In the genomic region with DNA sequence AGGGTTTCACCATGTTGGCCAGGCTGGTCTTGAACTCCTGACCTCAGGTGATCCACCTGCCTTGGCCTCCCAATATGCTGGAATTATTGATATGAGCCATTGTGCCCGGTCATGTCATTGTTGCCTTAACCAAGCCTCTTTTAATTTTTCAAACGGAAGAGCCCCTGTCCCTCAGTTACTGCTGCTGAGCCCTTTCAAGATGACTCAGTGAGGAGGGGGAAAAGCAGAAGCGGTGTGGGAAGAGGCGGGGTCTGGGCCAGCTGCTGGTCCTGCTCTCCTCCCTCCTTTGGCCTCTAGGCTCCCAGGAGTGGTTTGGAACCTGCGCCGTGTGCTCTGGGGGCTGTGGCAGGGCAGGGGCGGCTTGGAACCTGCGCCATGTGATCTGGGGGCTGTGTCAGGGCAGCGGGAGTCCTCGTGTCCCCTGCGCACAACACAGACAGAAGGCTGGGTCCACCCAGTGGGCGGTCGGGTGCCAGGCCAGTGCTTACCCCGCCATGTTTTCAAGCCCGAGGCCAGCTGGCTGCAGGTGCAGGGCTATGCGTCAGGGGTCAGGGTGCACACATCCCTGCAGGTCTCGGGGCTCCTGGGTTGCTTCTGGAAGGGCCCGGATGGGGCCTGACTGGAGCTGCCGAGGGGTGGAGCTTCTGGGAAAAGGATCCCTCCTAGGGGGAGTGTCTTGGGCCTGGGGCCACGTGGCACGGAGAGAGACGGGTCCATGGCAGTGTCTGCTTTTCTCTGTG, we compare ENCODE assay signal across 8 cellular contexts. TPM values are rescaled to one million over a fixed set of nuclear protein-coding genes. Genes with fewer than 3 reads are reported as not detected.
DNase-seq lines count a peak whose midpoint lies in the region; ATAC-seq and TF ChIP-seq lines count a peak whose summit lies in the region.
"Not testable (repeated sequence)": the region's sequence is repeated elsewhere in the genome, so short reads cannot be mapped to it uniquely, and the experiment has no call there.

A gene with protein sequence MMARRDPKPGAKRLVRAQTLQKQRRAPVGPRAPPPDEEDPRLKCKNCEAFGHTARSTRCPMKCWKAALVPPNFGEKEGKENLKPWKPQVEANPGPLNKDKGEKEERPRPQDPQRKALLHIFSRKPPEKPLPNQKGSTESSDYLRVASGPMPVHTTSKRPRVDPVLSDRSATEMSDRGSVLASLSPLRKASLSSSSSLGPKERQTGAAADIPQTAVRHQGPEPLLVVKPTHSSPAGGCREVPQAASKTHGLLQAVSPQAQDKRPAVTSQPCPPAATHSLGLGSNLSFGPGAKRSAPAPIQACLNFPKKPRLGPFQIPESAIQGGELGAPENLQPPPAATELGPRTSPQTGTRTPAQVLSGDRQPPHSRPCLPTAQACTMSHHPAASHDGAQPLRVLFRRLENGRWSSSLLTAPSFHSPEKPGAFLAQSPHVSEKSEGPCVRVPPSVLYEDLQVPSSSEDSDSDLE (minus strand): TSS at position 627 of the 740 bp plus-strand sequence. CDS start 2,786 bp downstream, outside the sequence.

- H3K4me1 ChIP-seq in CD4-positive, CD25-positive, alpha-beta regulatory T cell (ENCODE audit: control insufficient read depth, insufficient read depth, low read length, poor library complexity, severe bottlenecking), result not testable (repeated sequence)
- peaks cover 23% of the 10 kb centered on the region for H3K4me1 ChIP-seq in body of pancreas
- peaks cover 0 to 12% (median 0%) of the 10 kb centered on the region in 9 donors for H3K4me1 ChIP-seq in heart right ventricle
- peaks cover 0 to 13% (median 3%) of the 10 kb centered on the region in 4 donors for H3K4me1 ChIP-seq in stomach

- H3K27ac ChIP-seq in CD4-positive, CD25-positive, alpha-beta regulatory T cell (ENCODE audit: insufficient read depth, low read length, poor library complexity, severe bottlenecking); heart right ventricle: not testable (repeated sequence)
- H3K27ac ChIP-seq in body of pancreas (peak within 1 kb of the TSS in 2 of 4 donors; percentile 59 to 60), stomach (peak within 1 kb of the TSS in 3 of 5 donors; percentile 5 to 48 (median 20))

- not testable (repeated sequence) for H3K4me3 ChIP-seq in CD4-positive, CD25-positive, alpha-beta regulatory T cell (ENCODE audit: low read depth, low read length); body of pancreas
- H3K4me3 ChIP-seq in H7 (ENCODE audit: insufficient read depth, low read depth, low read length) (peak within 1 kb of the TSS; percentile 32; the same call in 1 of the 2 replicates), heart right ventricle (peak within 1 kb of the TSS in 8 of 10 donors; percentile 5 to 56 (median 36)), stomach (peak within 1 kb of the TSS; percentile 19 to 39 (median 36))

- H3K36me3 ChIP-seq in CD4-positive, CD25-positive, alpha-beta regulatory T cell (ENCODE audit: control insufficient read depth, insufficient read depth, low read length); H7 (replicated peaks; ENCODE audit: control insufficient read depth, insufficient read depth, low read length); body of pancreas (replicated peaks in 1 of 2; ENCODE audit: insufficient read depth in 1 of 2, low read depth in 2 of 2); heart right ventricle; stomach: not testable (repeated sequence)

- not testable (repeated sequence) for H3K27me3 Mint-ChIP-seq in CD4-positive, CD25-positive, alpha-beta regulatory T cell; activated CD4-positive, alpha-beta memory T cell treated with anti-CD3 and anti-CD28 coated beads for 36 hours; natural killer cell (ENCODE audit: low read depth in 2 of 2)

- CTCF ChIA-PET in activated CD4-positive, alpha-beta memory T cell treated with anti-CD3 and anti-CD28 coated beads for 36 hours (lab: Charles Lee), result interaction anchor here (0.6 kb wide), 1 partner anchor 975 kb away, joined by 3 read pairs; no protein-coding TSS in a partner anchor

- 72 to 73% methylated on average over 10 to 22 of the region's 22 CpGs for WGBS in body of pancreas, 2 donors
- WGBS in heart right ventricle, 2 donors, result 39 to 64% methylated on average over 22 of the region's 22 CpGs
- 27 to 55% (median 42%) methylated on average over 14 to 22 of the region's 22 CpGs for WGBS in stomach, 5 donors

- intact Hi-C loops in activated CD4-positive, alpha-beta memory T cell treated with anti-CD3 and anti-CD28 coated beads for 36 hours (cut with micrococcal nuclease); body of pancreas (cut with DNase I); natural killer cell (cut with micrococcal nuclease): not testable (repeated sequence)
- intact Hi-C loops in heart right ventricle (cut with DNase I), result loop anchor here in 1 of 10 donors (10.0 kb wide), 1 partner anchor 112 kb away; no protein-coding TSS in a partner anchor
- intact Hi-C loops in stomach (cut with DNase I; ENCODE audit: low total_unique reads), result loop anchor here (10.0 kb wide), 1 partner anchor 112 kb away; no protein-coding TSS in a partner anchor

- H3K4me3 Mint-ChIP-seq in CD4-positive, CD25-positive, alpha-beta regulatory T cell, result peak within 1 kb of the TSS in 2 of 4 donors; percentile 83 to 84
- peak within 1 kb of the TSS; percentile 38 for H3K4me3 Mint-ChIP-seq in activated CD4-positive, alpha-beta memory T cell treated with anti-CD3 and anti-CD28 coated beads for 36 hours
- H3K4me3 Mint-ChIP-seq in natural killer cell, result peak within 1 kb of the TSS; percentile 75

- peak in 2 of 3 donors; percentile 21 to 32 for DNase-seq in CD4-positive, CD25-positive, alpha-beta regulatory T cell
- DNase-seq in H7 (peak; percentile 29), NOMO-1 treated with DMSO at 0.1 percent for 48 hours (lab: John Stamatoyannopoulos, UW; ENCODE audit: unreplicated experiment) (peak; percentile 57), body of pancreas (peak; percentile 32 to 83 (median 70)), heart right ventricle (peak in 1 of 2 donors; percentile 30)
- peak; percentile 52 for DNase-seq in activated CD4-positive, alpha-beta memory T cell treated with anti-CD3 and anti-CD28 coated beads for 36 hours
- not testable (repeated sequence) for DNase-seq in natural killer cell, stomach

- TF ChIP-seq EP300 in stomach (IDR thresholded peaks at IDR 0.05), result not testable (repeated sequence)

- not testable (repeated sequence) for ATAC-seq in CD4-positive, CD25-positive, alpha-beta regulatory T cell (ENCODE audit: low read depth in 2 of 2); body of pancreas; heart right ventricle; natural killer cell

- not testable (repeated sequence) for H3K9me3 Mint-ChIP-seq in CD4-positive, CD25-positive, alpha-beta regulatory T cell; activated CD4-positive, alpha-beta memory T cell treated with anti-CD3 and anti-CD28 coated beads for 36 hours; natural killer cell

- H3K9me3 ChIP-seq in CD4-positive, CD25-positive, alpha-beta regulatory T cell (ENCODE audit: control insufficient read depth in 2 of 2, low read length in 2 of 2); body of pancreas; heart right ventricle; stomach: not testable (repeated sequence)

- POLR2A ChIA-PET in activated CD4-positive, alpha-beta memory T cell treated with anti-CD3 and anti-CD28 coated beads for 36 hours (lab: Charles Lee), result not testable (repeated sequence)

- H3K36me3 Mint-ChIP-seq in CD4-positive, CD25-positive, alpha-beta regulatory T cell; activated CD4-positive, alpha-beta memory T cell treated with anti-CD3 and anti-CD28 coated beads for 36 hours; natural killer cell: not testable (repeated sequence)

- peak in 1 of 3 donors; percentile 6 for TF ChIP-seq POLR2A in body of pancreas (IDR thresholded peaks at IDR 0.05)
- not testable (repeated sequence) for TF ChIP-seq POLR2A in stomach (IDR thresholded peaks at IDR 0.05)

- H3K27ac Mint-ChIP-seq in CD4-positive, CD25-positive, alpha-beta regulatory T cell, result peak within 1 kb of the TSS in 2 of 3 donors; percentile 79 to 92
- H3K27ac Mint-ChIP-seq in activated CD4-positive, alpha-beta memory T cell treated with anti-CD3 and anti-CD28 coated beads for 36 hours, result peak within 1 kb of the TSS; percentile 8
- H3K27ac Mint-ChIP-seq in natural killer cell, result not testable (repeated sequence)

- H3K4me1 Mint-ChIP-seq in CD4-positive, CD25-positive, alpha-beta regulatory T cell, result peaks cover 0 to 28% (median 4%) of the 10 kb centered on the region in 4 donors
- H3K4me1 Mint-ChIP-seq in activated CD4-positive, alpha-beta memory T cell treated with anti-CD3 and anti-CD28 coated beads for 36 hours (ENCODE audit: low read depth); natural killer cell: not testable (repeated sequence)

- not testable (repeated sequence) for H3K27me3 ChIP-seq in CD4-positive, CD25-positive, alpha-beta regulatory T cell (ENCODE audit: control insufficient read depth, insufficient read depth, low read length); H7 (ENCODE audit: control insufficient read depth, insufficient read depth, low read length); body of pancreas; heart right ventricle; stomach

- TF ChIP-seq CTCF in body of pancreas (IDR thresholded peaks at IDR 0.05); heart right ventricle (IDR thresholded peaks at IDR 0.05); natural killer cell (IDR thresholded peaks at IDR 0.05); stomach (IDR thresholded peaks at IDR 0.05): not testable (repeated sequence)

RNA-seq across cellular contexts. Expression of the gene that starts here (rescaled TPM):
- total RNA-seq in CD4-positive, CD25-positive, alpha-beta regulatory T cell, result 0.67 TPM
- under 1 TPM in 2 of 4 donors, not detected in 2; 0.11 to 0.24 TPM for polyA plus RNA-seq in CD4-positive, CD25-positive, alpha-beta regulatory T cell
- 2.6 and 4.6 TPM in 2 replicates for total RNA-seq in H7 (2014; rRNA removed; shearing (Covaris generic))
- under 1 TPM; 0.41 to 0.43 TPM for total RNA-seq in activated CD4-positive, alpha-beta memory T cell treated with anti-CD3 and anti-CD28 coated beads for 36 hours
- total RNA-seq in body of pancreas, result under 1 TPM in 1 of 2 donors, not detected in 1; 0.26 TPM
- under 1 TPM in 6 of 10 donors, not detected in 4; 0.10 to 0.44 (median 0.21) TPM for total RNA-seq in heart right ventricle
- under 1 TPM in 1 of 2 donors, not detected in 1; 0.03 TPM for polyA plus RNA-seq in heart right ventricle
- total RNA-seq in natural killer cell, result under 1 TPM in 1 of 3 donors, not detected in 2; 0.28 TPM
- total RNA-seq in stomach, result under 1 TPM in 1 of 5 donors, not detected in 4; 0.89 TPM
- polyA plus RNA-seq in stomach, result under 1 TPM in 1 of 3 donors, not detected in 2; 0.45 TPM

Comparison
In these comparisons a context has a peak if more than half of its experiments do, and no peak if none do; other contexts are left out.
1. Peak in DNase-seq in CD4-positive, CD25-positive, alpha-beta regulatory T cell; RNA of the gene not detected or under 1 TPM.
2. Peak in DNase-seq in activated CD4-positive, alpha-beta memory T cell treated with anti-CD3 and anti-CD28 coated beads for 36 hours; RNA of the gene not detected or under 1 TPM.
3. Peak in DNase-seq in body of pancreas; RNA of the gene not detected or under 1 TPM.